8 cellular contexts compared by ENCODE assay signal in genomic region chr22:19524170-19525115, GRCh38. TPM values are rescaled to one million over a fixed set of nuclear protein-coding genes. Genes with fewer than 3 reads are reported as not detected.
DNase-seq lines count a peak whose midpoint lies in the region; ATAC-seq lines count a peak whose summit lies in the region.

CLDN5 (minus strand) TSS chr22:19524410; CDS start chr22:19524255, 155 bp downstream.

- no peaks in the 10 kb centered on the region for H3K27me3 ChIP-seq in right cardiac atrium (ENCODE audit: control insufficient read depth, insufficient read depth)

- CTCF ChIA-PET in activated naive CD4-positive, alpha-beta T cell treated with anti-CD3 and anti-CD28 coated beads for 36 hours (lab: Charles Lee): interaction anchor here (0.6 kb wide), 1 partner anchor 58 kb away, joined by 3 read pairs; no protein-coding TSS in a partner anchor

- peaks cover 17% of the 10 kb centered on the region for H3K27me3 Mint-ChIP-seq in activated naive CD4-positive, alpha-beta T cell treated with anti-CD3 and anti-CD28 coated beads for 36 hours (ENCODE audit: low read depth)
- peaks cover 28% of the 10 kb centered on the region for H3K27me3 Mint-ChIP-seq in activated naive CD8-positive, alpha-beta T cell treated with anti-CD3 and anti-CD28 coated beads, Interleukin-2, amount 50 U/mL, for 24 hours

- ATAC-seq in activated naive CD8-positive, alpha-beta T cell treated with anti-CD3 and anti-CD28 coated beads, Interleukin-2, amount 50 U/mL, for 24 hours: peak; percentile 31
- ATAC-seq in right cardiac atrium (peak; percentile 30 to 61), GM21526 (IDR thresholded peaks at IDR 0.05; ENCODE audit: low FRiP score, unreplicated experiment) (no peak), GM18517 (IDR thresholded peaks at IDR 0.05; ENCODE audit: unreplicated experiment) (no peak)

- intact Hi-C loops in activated naive CD4-positive, alpha-beta T cell treated with anti-CD3 and anti-CD28 coated beads for 36 hours (cut with micrococcal nuclease): loop anchor here (1.0 kb wide), 1 partner anchor 106 kb away; no protein-coding TSS in a partner anchor
- intact Hi-C loops in right cardiac atrium (cut with DNase I): no loop called here

- peaks cover 18% of the 10 kb centered on the region for H3K4me1 Mint-ChIP-seq in activated naive CD4-positive, alpha-beta T cell treated with anti-CD3 and anti-CD28 coated beads for 36 hours (ENCODE audit: low read depth)
- H3K4me1 Mint-ChIP-seq in activated naive CD8-positive, alpha-beta T cell treated with anti-CD3 and anti-CD28 coated beads, Interleukin-2, amount 50 U/mL, for 24 hours: peaks cover 10% of the 10 kb centered on the region

- DNase-seq in activated naive CD4-positive, alpha-beta T cell treated with anti-CD3 and anti-CD28 coated beads for 36 hours: no peak
- no peak for DNase-seq in activated naive CD4-positive, alpha-beta T cell (lab: John Stamatoyannopoulos, UW)
- no peak for DNase-seq in activated naive CD8-positive, alpha-beta T cell treated with anti-CD3 and anti-CD28 coated beads, Interleukin-2, amount 50 U/mL, for 24 hours
- DNase-seq in right cardiac atrium: peak in 2 of 3 donors; percentile 34 to 80
- DNase-seq in skeletal muscle cell (ENCODE audit: low read depth): no peak
- DNase-seq in OCI-M2 (lab: John Stamatoyannopoulos, UW; ENCODE audit: unreplicated experiment): no peak

- H3K9me3 ChIP-seq in right cardiac atrium (ENCODE audit: control insufficient read depth, low read length): no peaks in the 10 kb centered on the region

- H3K36me3 Mint-ChIP-seq in activated naive CD4-positive, alpha-beta T cell treated with anti-CD3 and anti-CD28 coated beads for 36 hours (ENCODE audit: low read depth): peaks cover 8% of the 10 kb centered on the region
- H3K36me3 Mint-ChIP-seq in activated naive CD8-positive, alpha-beta T cell treated with anti-CD3 and anti-CD28 coated beads, Interleukin-2, amount 50 U/mL, for 24 hours (ENCODE audit: low read depth): peaks cover 6% of the 10 kb centered on the region

- H3K27ac ChIP-seq in right cardiac atrium (ENCODE audit: low read length): peak within 1 kb of the TSS; percentile 73

- H3K9me3 Mint-ChIP-seq in activated naive CD4-positive, alpha-beta T cell treated with anti-CD3 and anti-CD28 coated beads for 36 hours: no peaks in the 10 kb centered on the region
- H3K9me3 Mint-ChIP-seq in activated naive CD8-positive, alpha-beta T cell treated with anti-CD3 and anti-CD28 coated beads, Interleukin-2, amount 50 U/mL, for 24 hours: no peaks in the 10 kb centered on the region

- H3K4me3 ChIP-seq in right cardiac atrium (ENCODE audit: low read length): peak within 1 kb of the TSS; percentile 39
- peak within 1 kb of the TSS; percentile 41 for H3K4me3 ChIP-seq in skeletal muscle cell (ENCODE audit: low read depth, low read length)

- WGBS in right cardiac atrium: 2% methylated on average over 69 of the region's 69 CpGs

- no peak within 1 kb of the TSS for H3K27ac Mint-ChIP-seq in activated naive CD4-positive, alpha-beta T cell treated with anti-CD3 and anti-CD28 coated beads for 36 hours
- H3K27ac Mint-ChIP-seq in activated naive CD8-positive, alpha-beta T cell treated with anti-CD3 and anti-CD28 coated beads, Interleukin-2, amount 50 U/mL, for 24 hours: no peak within 1 kb of the TSS

- peaks cover 2% of the 10 kb centered on the region for H3K4me1 ChIP-seq in right cardiac atrium (ENCODE audit: control insufficient read depth, insufficient read depth, low read length)

- H3K4me3 Mint-ChIP-seq in activated naive CD4-positive, alpha-beta T cell treated with anti-CD3 and anti-CD28 coated beads for 36 hours: peak within 1 kb of the TSS; percentile 54
- peak within 1 kb of the TSS; percentile 32 for H3K4me3 Mint-ChIP-seq in activated naive CD8-positive, alpha-beta T cell treated with anti-CD3 and anti-CD28 coated beads, Interleukin-2, amount 50 U/mL, for 24 hours

RNA-seq across cellular contexts. Expression of gene CLDN5, which starts in this region (rescaled TPM):
- total RNA-seq in activated naive CD4-positive, alpha-beta T cell treated with anti-CD3 and anti-CD28 coated beads for 36 hours: under 1 TPM in 1 of 2 experiments, not detected in 1; 0.21 TPM
- 10 to 100 TPM in 2 of 4 donors, 1 to 10 TPM in 2; 4.1 to 12.8 (median 9.2) TPM for total RNA-seq in right cardiac atrium
- 23.9 TPM for polyA plus RNA-seq in right cardiac atrium

Comparison
In these comparisons a context has a peak if more than half of its experiments do, and no peak if none do; other contexts are left out.
1. RNA of gene CLDN5 (total RNA-seq): 4.1 to 12.8 TPM in right cardiac atrium; 0.21 TPM in activated naive CD4-positive, alpha-beta T cell treated with anti-CD3 and anti-CD28 coated beads for 36 hours; every median in the first group is over 4 times any median in the second.
2. DNase-seq: peak in right cardiac atrium (2 of 3); none in activated naive CD4-positive, alpha-beta T cell treated with anti-CD3 and anti-CD28 coated beads for 36 hours (single experiment), activated naive CD4-positive, alpha-beta T cell (0 of 4), activated naive CD8-positive, alpha-beta T cell treated with anti-CD3 and anti-CD28 coated beads, Interleukin-2, amount 50 U/mL, for 24 hours (single experiment), skeletal muscle cell (single experiment) and OCI-M2 (single experiment).
3. ATAC-seq: peak in activated naive CD8-positive, alpha-beta T cell treated with anti-CD3 and anti-CD28 coated beads, Interleukin-2, amount 50 U/mL, for 24 hours (single experiment) and right cardiac atrium (2 of 2); none in GM21526 (single experiment) and GM18517 (single experiment).